Comparison of ENCODE assay signal across 19 cellular contexts in the genomic region with DNA sequence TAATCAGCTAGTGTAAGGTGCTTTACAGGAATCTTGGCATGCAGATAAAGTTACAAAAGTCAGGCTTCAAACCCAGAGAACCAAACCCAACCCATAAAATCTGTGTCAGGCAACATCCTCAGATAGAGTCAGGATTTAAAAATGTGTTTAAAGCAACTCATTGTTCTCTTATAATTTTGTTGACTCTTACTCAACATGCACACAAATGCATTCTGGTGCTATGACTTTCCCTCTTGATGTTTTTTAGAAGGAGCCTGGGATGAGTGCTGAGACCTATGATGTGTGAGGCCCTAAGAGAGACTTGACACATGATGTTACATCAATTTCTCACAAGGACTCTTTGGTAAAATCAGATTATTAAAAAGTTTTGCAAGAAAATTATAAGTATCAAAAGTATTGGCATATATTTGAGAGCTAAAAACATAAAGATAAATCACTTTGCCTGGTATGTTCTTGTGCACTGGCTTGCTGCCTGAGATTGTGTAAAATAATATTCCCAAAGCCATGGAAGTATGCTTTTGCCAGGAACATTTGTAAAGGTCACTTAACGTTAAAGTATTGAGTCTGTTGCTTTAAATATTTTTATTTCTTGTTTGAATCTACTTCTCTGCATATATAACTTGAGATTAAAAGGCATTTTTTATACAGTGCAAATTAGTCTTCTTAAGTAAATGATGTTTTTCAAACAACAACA.
DNase-seq lines count a peak whose midpoint lies in the region; TF ChIP-seq lines count a peak whose summit lies in the region.
"Had no signal": no experiment of that assay in that cellular context is flagged by ENCODE, and none has a peak within 500 bp of the region (broad histone marks: within the 10 kb centered on the region; RNA-seq: fewer than 3 reads in every experiment).

No MANE protein-coding gene starts in this region.

- no peaks in the 10 kb centered on the region for H3K9me3 ChIP-seq in osteoblast (ENCODE audit: low read depth, low read length)
- H3K9me3 ChIP-seq: left lung, ovary, upper lobe of left lung had no signal

- H3K27me3 ChIP-seq in ACC112 (ENCODE audit: insufficient read depth, low read length) = no peaks in the 10 kb centered on the region
- no peaks in the 10 kb centered on the region for H3K27me3 ChIP-seq in osteoblast (ENCODE audit: insufficient read depth, low read length)
- H3K27me3 ChIP-seq: left lung, ovary, Peyer's patch, upper lobe of left lung had no signal

- peak; percentile 24 for DNase-seq in HT1080 (ENCODE audit: low read depth)
- peak; percentile 69 for DNase-seq in fibroblast of gingiva (ENCODE audit: low read depth)
- no peak for DNase-seq in osteoblast (ENCODE audit: insufficient read length, low spot score, missing footprints)
- DNase-seq in NCI-H446 (lab: John Stamatoyannopoulos, UW) = no peak
- no peak for DNase-seq in NCI-H226
- DNase-seq in NCI-H146 (lab: John Stamatoyannopoulos, UW) = no peak
- no peak for DNase-seq in EL
- DNase-seq: activated CD4-positive, alpha-beta T cell treated with anti-CD3 and anti-CD28 coated beads, Interleukin-2, amount 50 U/mL, for 1 hour; CD4-positive, alpha-beta memory T cell; DMS79 treated with DMSO at 0.1 percent for 48 hours; foreskin melanocyte; left lung; NCI-H1436; ovary; Peyer's patch; SW 1271; upper lobe of left lung had no signal

- no peak for TF ChIP-seq CTCF in osteoblast (IDR thresholded peaks at IDR 0.05; ENCODE audit: extremely low read depth, low read depth, low read length)

- H4K20me1 ChIP-seq in osteoblast (ENCODE audit: insufficient read depth, low read length) = no peaks in the 10 kb centered on the region

- H3K79me2 ChIP-seq in ACC112 (ENCODE audit: control insufficient read depth, insufficient read depth, low read length, unreplicated experiment) = no peaks in the 10 kb centered on the region
- peaks cover 4% of the 10 kb centered on the region for H3K79me2 ChIP-seq in osteoblast (ENCODE audit: insufficient read depth, low read length)

- H3K4me3 ChIP-seq in ACC112 (ENCODE audit: low read depth, low read length) (no peak overlapping the region), osteoblast (ENCODE audit: insufficient read depth, low read length) (no peak overlapping the region)
- H3K4me3 ChIP-seq: A549, left lung, ovary, Peyer's patch, upper lobe of left lung had no signal

- no peaks in the 10 kb centered on the region for H3K36me3 ChIP-seq in ACC112 (ENCODE audit: insufficient read depth, low read length)
- no peaks in the 10 kb centered on the region for H3K36me3 ChIP-seq in osteoblast (ENCODE audit: insufficient read depth, low read length)
- H3K36me3 ChIP-seq: left lung, ovary, Peyer's patch, upper lobe of left lung had no signal

- H2AFZ ChIP-seq in ACC112 (ENCODE audit: low read length, unreplicated experiment) (no peak overlapping the region), osteoblast (ENCODE audit: low read length) (no peak overlapping the region)

- H3K4me1 ChIP-seq in ACC112 (ENCODE audit: control insufficient read depth, insufficient read depth, low read length, unreplicated experiment) = peaks cover 23% of the 10 kb centered on the region
- H3K4me1 ChIP-seq in osteoblast (ENCODE audit: insufficient read depth, low read length) = peaks cover 21% of the 10 kb centered on the region
- H3K4me1 ChIP-seq: A549, left lung, upper lobe of left lung had no signal

- H3K27ac ChIP-seq in ACC112 (ENCODE audit: low read depth, low read length) = peak overlapping the region; percentile 62
- peak overlapping the region; percentile 36 for H3K27ac ChIP-seq in osteoblast (ENCODE audit: low read depth, low read length)
- H3K27ac ChIP-seq: A549, left lung, ovary, upper lobe of left lung had no signal

- no peak overlapping the region for H3K4me2 ChIP-seq in osteoblast (ENCODE audit: insufficient read depth, low read length)
- H3K4me2 ChIP-seq: A549 had no signal

Comparison
In these comparisons a context has a peak if more than half of its experiments do, and no peak if none do; other contexts are left out.
1. DNase-seq: peak in HT1080 (single experiment) and fibroblast of gingiva (single experiment); none in osteoblast (single experiment), NCI-H446 (0 of 2), NCI-H226 (single experiment), NCI-H146 (single experiment) and EL (single experiment).